13 cellular contexts compared by ENCODE assay signal in the genomic region with DNA sequence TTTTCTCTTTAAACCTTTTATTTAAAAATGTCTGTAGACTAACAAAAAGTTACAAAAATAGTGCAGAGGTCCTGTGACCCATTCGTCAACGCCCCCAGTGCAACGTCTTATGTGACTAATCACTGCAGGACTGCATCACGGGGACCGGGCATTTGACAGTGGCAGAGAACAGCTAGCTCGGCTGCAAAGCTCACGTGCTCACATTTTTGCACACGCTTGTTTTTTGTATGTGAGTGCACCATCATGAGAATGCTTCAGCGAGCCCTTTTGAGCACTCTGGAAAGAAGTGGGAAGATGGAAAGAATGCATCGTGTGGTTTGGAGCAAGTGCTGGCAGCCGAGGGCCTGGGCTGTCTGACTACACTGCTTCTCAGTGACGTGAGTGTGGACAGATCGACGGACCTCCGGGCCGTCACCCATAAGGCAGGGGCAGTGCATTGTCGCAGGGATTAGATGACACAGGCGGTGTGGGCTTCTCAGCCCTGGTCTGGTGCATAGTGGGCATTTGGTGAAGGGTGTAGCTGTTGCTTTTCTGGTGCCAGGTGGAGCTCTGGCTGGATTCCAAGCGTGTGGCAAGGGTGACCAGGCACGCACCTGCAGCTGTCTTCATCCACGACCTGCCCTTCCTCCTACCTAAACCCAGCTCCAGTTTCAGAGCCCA. TPM values are rescaled to one million over a fixed set of nuclear protein-coding genes. Genes with fewer than 3 reads are reported as not detected.
DNase-seq lines count a peak whose midpoint lies in the region; ATAC-seq, FAIRE-seq and TF ChIP-seq lines count a peak whose summit lies in the region.
"Had no signal": no experiment of that assay in that cellular context is flagged by ENCODE, and none has a peak within 500 bp of the region (broad histone marks: within the 10 kb centered on the region; RNA-seq: fewer than 3 reads in every experiment).

No MANE protein-coding gene starts in this region.

- no peak overlapping the region; a peak in 1 of 4 replicates for H3K9ac ChIP-seq in K562 (ENCODE audit: insufficient read depth in 1 of 2, low read depth in 2 of 2, low read length in 2 of 2)
- H3K9ac ChIP-seq: parathyroid adenoma had no signal

- DNase-seq in breast epithelium (ENCODE audit: low spot score in 2 of 2) (no peak), MCF 10A (ENCODE audit: unreplicated experiment) (no peak), K562 (ENCODE audit: extremely low read depth in 1 of 4, low spot score in 3 of 4) (no peak), lower lobe of right lung (peak; percentile 58), aorta (peak; percentile 83 to 85), SIG-M5 treated with dmso at 0.1 percent for 504 hours (lab: John Stamatoyannopoulos, UW; ENCODE audit: unreplicated experiment) (no peak), WTC11 (ENCODE audit: low spot score) (no peak)
- DNase-seq: activated T-cell treated with anti-CD3 and anti-CD28 coated beads, Interleukin-2, amount 50 U/mL, for 72 hours had no signal

- TF ChIP-seq CTCF in breast epithelium (IDR thresholded peaks at IDR 0.05) (no peak), MCF 10A (IDR thresholded peaks at IDR 0.05; ENCODE audit: unreplicated experiment) (no peak), K562 (IDR thresholded peaks at IDR 0.05 in 2 of 3, conservative IDR thresholded peaks at IDR 0.05 in 1 of 3; ENCODE audit: insufficient read depth in 2 of 3, low read depth in 1 of 3, low read length in 3 of 3) (no peak), lower lobe of right lung (IDR thresholded peaks at IDR 0.05) (no peak), WTC11 (IDR thresholded peaks at IDR 0.05) (no peak)

- TF ChIP-seq POLR2A in breast epithelium (IDR thresholded peaks at IDR 0.05), result no peak
- no peak for TF ChIP-seq POLR2A in K562 (conservative IDR thresholded peaks at IDR 0.05)

- no peak overlapping the region for H2AFZ ChIP-seq in K562 (ENCODE audit: low read depth, low read length)
- H2AFZ ChIP-seq: parathyroid adenoma had no signal

- TF ChIP-seq RAD21 in K562 (CRISPR knock-in tag; conservative IDR thresholded peaks at IDR 0.05 in 1 of 2, IDR thresholded peaks at IDR 0.05 in 1 of 2), result no peak

- WGBS in K562 (ENCODE audit: insufficient coverage, low coverage, missing lambda C conversion rate), result 2% methylated on average over 21 of the region's 21 CpGs
- 9 to 15% methylated on average over 21 of the region's 21 CpGs for WGBS in aorta, 2 donors

- H3K27me3 ChIP-seq in breast epithelium (no peaks in the 10 kb centered on the region), K562 (ENCODE audit: control insufficient read depth in 2 of 2, insufficient read depth in 2 of 2, low read length in 2 of 2) (peaks cover 23 to 46% of the 10 kb centered on the region in 2 experiments; a peak in 4 of 5 replicates), lower lobe of right lung (ENCODE audit: low read depth) (no peaks in the 10 kb centered on the region), aorta (ENCODE audit: control insufficient read depth in 1 of 2, insufficient read depth in 2 of 2, low read length in 1 of 2) (no peaks in the 10 kb centered on the region)

- intact Hi-C loops in breast epithelium (cut with DNase I; ENCODE audit: low total_unique reads) (no loop called here), MCF 10A (cut with micrococcal nuclease) (no loop called here), K562 (cut with micrococcal nuclease) (no loop called here), lower lobe of right lung (cut with DNase I) (no loop called here), aorta (cut with DNase I) (no loop called here)

- H3K4me2 ChIP-seq in K562 (ENCODE audit: insufficient read depth, low read length), result no peak overlapping the region

- FAIRE-seq in K562 (lab: Jason Lieb, UNC), result no peak
- FAIRE-seq: H1, RCC 7860 had no signal

- no peaks in the 10 kb centered on the region for H3K4me1 ChIP-seq in breast epithelium
- peaks cover 0 to 4% of the 10 kb centered on the region in 2 experiments; a peak in 2 of 5 replicates for H3K4me1 ChIP-seq in K562 (replicated peaks in 1 of 2; ENCODE audit: control insufficient read depth in 2 of 2, insufficient read depth in 2 of 2, low read length in 2 of 2)
- H3K4me1 ChIP-seq in lower lobe of right lung, result peaks cover 9% of the 10 kb centered on the region
- no peaks in the 10 kb centered on the region for H3K4me1 ChIP-seq in aorta (ENCODE audit: control insufficient read depth in 1 of 2, insufficient read depth in 2 of 2, low read length in 2 of 2)
- H3K4me1 ChIP-seq: parathyroid adenoma had no signal

- peaks cover 61% of the 10 kb centered on the region for H3K27me3 Mint-ChIP-seq in MCF 10A (ENCODE audit: insufficient read depth, unreplicated experiment)
- H3K27me3 Mint-ChIP-seq in WTC11 (ENCODE audit: low read depth), result peaks cover 33% of the 10 kb centered on the region

- H3K9me3 ChIP-seq in breast epithelium, result peaks cover 6 to 14% of the 10 kb centered on the region in 2 donors
- H3K9me3 ChIP-seq in K562 (replicated peaks; ENCODE audit: control insufficient read depth, insufficient read depth, low read depth, low read length), result no peaks in the 10 kb centered on the region; the same call in 1 of the 2 replicates
- H3K9me3 ChIP-seq in lower lobe of right lung, result peaks cover 11% of the 10 kb centered on the region
- no peaks in the 10 kb centered on the region for H3K9me3 ChIP-seq in aorta (ENCODE audit: control insufficient read depth, low read length)

- POLR2A ChIA-PET in MCF 10A (lab: Yijun Ruan, JAX) (interaction anchor here (1.0 to 1.6 kb wide), 2 partner anchors 23 to 135 kb away, joined by 3 to 5 read pairs; a partner anchor contains a TSS), K562 (lab: Yijun Ruan, JAX) (interaction anchor here (0.5 to 0.9 kb wide), 3 partner anchors 9 to 621 kb away, joined by 3 to 4 read pairs (median 3); no protein-coding TSS in a partner anchor), WTC11 (lab: Charles Lee) (no interaction called here)

- H3K79me2 ChIP-seq in K562 (ENCODE audit: control insufficient read depth, insufficient read depth, low read length), result no peaks in the 10 kb centered on the region
- H3K79me2 ChIP-seq: parathyroid adenoma had no signal

- H3K9me3 Mint-ChIP-seq in MCF 10A (ENCODE audit: unreplicated experiment) (peaks cover 8% of the 10 kb centered on the region), WTC11 (peaks cover 21% of the 10 kb centered on the region)

- TF ChIP-seq EP300 in K562 (IDR thresholded peaks at IDR 0.05; ENCODE audit: low read length), result no peak

- no TSS peak for BruUV-seq in MCF 10A (replicated peaks; lab: Mats Ljungman, UMichigan)
- BruUV-seq in K562 (replicated peaks; lab: Mats Ljungman, UMichigan), result no TSS peak

- no peaks in the 10 kb centered on the region for H3K36me3 ChIP-seq in breast epithelium
- H3K36me3 ChIP-seq in K562 (ENCODE audit: control insufficient read depth, insufficient read depth, low read length), result no peaks in the 10 kb centered on the region
- no peaks in the 10 kb centered on the region for H3K36me3 ChIP-seq in lower lobe of right lung
- no peaks in the 10 kb centered on the region for H3K36me3 ChIP-seq in aorta (ENCODE audit: control insufficient read depth in 1 of 2, insufficient read depth in 2 of 2, low read length in 1 of 2)

- H3K9me1 ChIP-seq in K562 (ENCODE audit: control insufficient read depth, insufficient read depth, low read length), result no peaks in the 10 kb centered on the region

- H3K4me1 Mint-ChIP-seq in MCF 10A (ENCODE audit: insufficient read depth, unreplicated experiment), result no peaks in the 10 kb centered on the region
- H3K4me1 Mint-ChIP-seq in WTC11, result no peaks in the 10 kb centered on the region

- H3K27ac ChIP-seq in breast epithelium (peak overlapping the region; percentile 54 to 87), K562 (ENCODE audit: extremely low read depth, low read depth, low read length) (no peak overlapping the region), lower lobe of right lung (no peak overlapping the region), aorta (ENCODE audit: low read depth in 1 of 2, low read length in 2 of 2) (peak overlapping the region in 1 of 2 donors; percentile 6)
- H3K27ac ChIP-seq: parathyroid adenoma had no signal

- H3K4me3 ChIP-seq in breast epithelium, result peak overlapping the region in 2 of 3 donors; percentile 11 to 34
- no peak overlapping the region for H3K4me3 ChIP-seq in K562
- no peak overlapping the region for H3K4me3 ChIP-seq in lower lobe of right lung
- no peak overlapping the region for H3K4me3 ChIP-seq in aorta (ENCODE audit: low read length in 2 of 2)

- H3K27ac Mint-ChIP-seq in MCF 10A (ENCODE audit: low read depth, unreplicated experiment) (no peak overlapping the region), WTC11 (no peak overlapping the region)
- H3K27ac Mint-ChIP-seq: activated T-cell treated with anti-CD3 and anti-CD28 coated beads, Interleukin-2, amount 50 U/mL, for 72 hours had no signal

- in situ Hi-C loops in K562 (cut with MboI), result no loop called here

- CTCF ChIA-PET in MCF 10A (lab: Yijun Ruan, JAX) (interaction anchor here (1.5 kb wide), 1 partner anchor 11 kb away, joined by 7 read pairs; no protein-coding TSS in a partner anchor), K562 (lab: Yijun Ruan, JAX; ENCODE audit: low intra/inter-chr PET ratio) (no interaction called here), WTC11 (lab: Charles Lee) (no interaction called here)

- H3K36me3 Mint-ChIP-seq in MCF 10A (ENCODE audit: insufficient read depth, unreplicated experiment) (no peaks in the 10 kb centered on the region), WTC11 (peaks cover 6% of the 10 kb centered on the region; the same call in 1 of the 2 replicates)

- ATAC-seq in K562 (peak; percentile 26; the same call in 1 of the 3 replicates), lower lobe of right lung (peak; percentile 70 to 75), aorta (ENCODE audit: low FRiP score) (peak; percentile 72), HG03520 (IDR thresholded peaks at IDR 0.05; ENCODE audit: unreplicated experiment) (no peak), WTC11 (no peak)
- ATAC-seq: activated T-cell treated with anti-CD3 and anti-CD28 coated beads, Interleukin-2, amount 50 U/mL, for 72 hours; left lobe of liver had no signal

- H3K4me3 Mint-ChIP-seq in MCF 10A (ENCODE audit: unreplicated experiment) (no peak overlapping the region), WTC11 (no peak overlapping the region)
- H3K4me3 Mint-ChIP-seq: activated T-cell treated with anti-CD3 and anti-CD28 coated beads, Interleukin-2, amount 50 U/mL, for 72 hours had no signal

- H4K20me1 ChIP-seq in K562 (replicated peaks; ENCODE audit: control insufficient read depth, insufficient read depth, low read length), result no peaks in the 10 kb centered on the region

RNA-seq across cellular contexts. Expression of a gene that starts 17.7 kb away (rescaled TPM):
- total RNA-seq in breast epithelium (10 to 100 TPM; 35.3 to 59.4 (median 36.1) TPM), MCF 10A (2022) (0.54 and 0.64 TPM in 2 replicates), K562 (2014; rRNA removed) (0.65 and 1.1 TPM in 2 replicates), K562 (2014; rRNA removed; fragmentation: Illumina TruSeq; extraction: Trizol) (0.54 and 0.69 TPM in 2 replicates), K562 (2015; rRNA removed; fragmentation: Illumina TruSeq; extraction: Trizol) (0.57 and 0.83 TPM in 2 replicates), K562 (2021) (1.4 and 1.8 TPM in 2 replicates), lower lobe of right lung (32.0 TPM), aorta (10 to 100 TPM in 1 of 2 donors, 1 to 10 TPM in 1; 5.7 to 40.8 TPM), WTC11 (2021) (4.9 to 6.6 TPM (median 5.3 TPM) in 3 replicates)
- total RNA-seq in K562 (2011; cell fraction: chromatin; rRNA removed; ENCODE audit: low replicate concordance), result 8.1 and 12.5 TPM in 2 replicates
- 8.2 and 12.8 TPM in 2 replicates for total RNA-seq in K562 (2011; cell fraction: nucleolus; rRNA removed)
- total RNA-seq in K562 (2011; cell fraction: nucleoplasm; rRNA removed), result 7.3 and 9.4 TPM in 2 replicates
- polyA plus RNA-seq in K562 (2011; rRNA removed) (2.2 and 4.8 TPM in 2 replicates), K562 (2014; fragmentation: Illumina TruSeq; extraction: Trizol) (0.74 and 1.1 TPM in 2 replicates), K562 (2014; fragmentation: Nextera tagmentation; extraction: Ambion mirVana) (under 1 TPM; 0.21 to 0.27 TPM), K562 (2014; rRNA removed) (0.77 and 0.84 TPM in 2 replicates), aorta (1 to 10 TPM; 4.9 to 5.4 TPM)
- polyA plus RNA-seq in K562 (2011; cell fraction: cytosol; rRNA removed), result 2.3 and 4.7 TPM in 2 replicates
- polyA plus RNA-seq in K562 (2011; cell fraction: nucleus; rRNA removed), result 4.1 and 5.8 TPM in 2 replicates
- polyA plus RNA-seq in K562 (2012), result 1.4 and 2.4 TPM in 2 replicates
- 0.60 and 0.87 TPM in 2 replicates for polyA minus RNA-seq in K562 (2011; rRNA and poly(A)+ RNA removed)
- 2.3 and 3.7 TPM in 2 replicates for polyA minus RNA-seq in K562 (2011; cell fraction: cytosol; rRNA and poly(A)+ RNA removed)
- polyA minus RNA-seq in K562 (2011; cell fraction: nucleus; rRNA and poly(A)+ RNA removed), result 1.8 and 4.2 TPM in 2 replicates

RNA-seq across cellular contexts. Expression of a gene that starts 41.3 kb away (rescaled TPM):
- total RNA-seq in breast epithelium, result 10 to 100 TPM in 1 of 3 donors, 1 to 10 TPM in 2; 5.1 to 15.7 (median 6.4) TPM
- total RNA-seq in MCF 10A (2022), result not detected in 2 replicates
- not detected in 2 replicates for total RNA-seq in K562 (2011; cell fraction: chromatin; rRNA removed; ENCODE audit: low replicate concordance)
- total RNA-seq in K562 (2011; cell fraction: nucleolus; rRNA removed), result not detected in 2 replicates
- not detected in 2 replicates for total RNA-seq in K562 (2011; cell fraction: nucleoplasm; rRNA removed)
- total RNA-seq in K562 (2014; rRNA removed), result not detected in 2 replicates
- not detected in 2 replicates for total RNA-seq in K562 (2014; rRNA removed; fragmentation: Illumina TruSeq; extraction: Trizol)
- total RNA-seq in K562 (2015; rRNA removed; fragmentation: Illumina TruSeq; extraction: Trizol), result not detected in 2 replicates
- total RNA-seq in K562 (2021), result not detected in 2 replicates
- polyA plus RNA-seq in K562 (2011; rRNA removed), result not detected in 2 replicates
- polyA plus RNA-seq in K562 (2011; cell fraction: cytosol; rRNA removed), result not detected in 2 replicates
- not detected in 2 replicates for polyA plus RNA-seq in K562 (2011; cell fraction: nucleus; rRNA removed)
- polyA plus RNA-seq in K562 (2012), result not detected in 2 replicates
- not detected in 2 replicates for polyA plus RNA-seq in K562 (2014; fragmentation: Illumina TruSeq; extraction: Trizol)
- not detected for polyA plus RNA-seq in K562 (2014; fragmentation: Nextera tagmentation; extraction: Ambion mirVana)
- 0.04 TPM in 1 of 2 replicates, not detected in the other for polyA plus RNA-seq in K562 (2014; rRNA removed)
- polyA minus RNA-seq in K562 (2011; rRNA and poly(A)+ RNA removed), result not detected in 2 replicates
- polyA minus RNA-seq in K562 (2011; cell fraction: cytosol; rRNA and poly(A)+ RNA removed), result not detected in 2 replicates
- not detected in 2 replicates for polyA minus RNA-seq in K562 (2011; cell fraction: nucleus; rRNA and poly(A)+ RNA removed)
- 6.8 TPM for total RNA-seq in lower lobe of right lung
- total RNA-seq in aorta, result 1 to 10 TPM; 1.3 to 8.9 TPM
- polyA plus RNA-seq in aorta, result under 1 TPM in 1 of 2 donors, not detected in 1; 0.74 TPM
- 1.0 to 2.9 TPM (median 2.7 TPM) in 3 replicates for total RNA-seq in WTC11 (2021)

Comparison
In these comparisons a context has a peak if more than half of its experiments do, and no peak if none do; other contexts are left out.
1. DNase-seq: peak in lower lobe of right lung (single experiment) and aorta (2 of 2); none in breast epithelium (0 of 2), MCF 10A (single experiment), K562 (0 of 4), SIG-M5 treated with dmso at 0.1 percent for 504 hours (single experiment) and WTC11 (single experiment).
2. H3K27ac ChIP-seq: peak in breast epithelium (2 of 2); none in K562 (single experiment) and lower lobe of right lung (single experiment).
3. H3K4me3 ChIP-seq: peak in breast epithelium (2 of 3); none in K562 (single experiment), lower lobe of right lung (single experiment) and aorta (0 of 2).
4. ATAC-seq: peak in K562 (single experiment), lower lobe of right lung (2 of 2) and aorta (single experiment); none in HG03520 (single experiment) and WTC11 (single experiment).